Comparison of ENCODE assay signal across 8 cellular contexts in the genomic region with DNA sequence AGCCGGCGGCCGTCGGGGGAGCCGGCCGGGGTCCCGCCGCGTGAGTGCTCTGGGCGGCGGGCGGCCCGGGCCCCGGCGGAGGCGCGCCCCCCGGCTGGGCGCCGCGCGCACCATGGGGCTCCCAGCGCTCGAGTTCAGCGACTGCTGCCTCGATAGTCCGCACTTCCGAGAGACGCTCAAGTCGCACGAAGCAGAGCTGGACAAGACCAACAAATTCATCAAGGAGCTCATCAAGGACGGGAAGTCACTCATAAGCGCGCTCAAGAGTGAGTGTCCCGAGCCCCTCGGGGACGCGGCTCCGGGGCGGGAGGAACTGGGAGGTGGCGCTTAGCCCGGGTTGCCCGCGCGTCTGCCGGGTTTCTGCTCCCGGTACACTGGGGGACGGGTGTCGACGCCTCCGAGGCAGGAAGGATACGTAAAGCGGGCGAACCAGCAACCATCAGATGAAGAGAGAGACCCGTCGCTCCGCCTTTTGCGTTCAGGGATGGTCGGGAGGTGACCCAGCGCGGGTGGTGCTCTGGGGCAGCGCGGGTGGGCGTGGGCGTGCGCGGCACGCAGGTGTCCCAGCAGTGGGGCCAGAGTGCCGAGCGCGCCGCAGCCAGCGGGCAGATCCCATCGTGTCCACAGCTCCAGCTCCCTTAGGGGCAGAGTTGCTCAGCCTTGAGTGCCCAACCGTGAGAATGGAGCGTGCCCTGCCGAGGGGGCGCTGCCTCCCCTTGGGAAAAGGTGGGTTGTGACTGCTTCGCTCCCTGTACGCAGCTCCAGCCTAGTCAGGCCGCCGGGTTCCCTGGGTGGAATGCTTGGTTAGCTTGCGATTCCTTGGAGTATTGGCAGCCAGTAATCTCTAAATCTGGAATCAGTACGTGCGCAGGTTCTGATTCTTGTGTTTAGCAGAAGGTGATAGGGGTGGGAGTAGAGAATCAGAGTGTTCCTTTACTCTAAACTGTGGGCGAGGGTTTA. TPM values are rescaled to one million over a fixed set of nuclear protein-coding genes. Genes with fewer than 3 reads are reported as not detected.
DNase-seq lines count a peak whose midpoint lies in the region; ATAC-seq, FAIRE-seq and TF ChIP-seq lines count a peak whose summit lies in the region.

No MANE protein-coding gene starts in this region.

- peak; percentile 21 for ATAC-seq in HG02943 (IDR thresholded peaks at IDR 0.05; ENCODE audit: low read depth, unreplicated experiment)

- peaks cover 15% of the 10 kb centered on the region for H3K23me2 ChIP-seq in H1 (ENCODE audit: low read depth, low read length)

- no peak overlapping the region for H2BK15ac ChIP-seq in H1 (ENCODE audit: low read length)

- TF ChIP-seq RAD21 in H1 (IDR thresholded peaks at IDR 0.05 in 1 of 2, conservative IDR thresholded peaks at IDR 0.05 in 1 of 2; ENCODE audit: low read depth in 2 of 2, low read length in 2 of 2): peak; percentile 53 to 57

- no peak for TF ChIP-seq POLR2A in H1 (IDR thresholded peaks at IDR 0.05; ENCODE audit: control extremely low read depth in 1 of 2, low read depth in 2 of 2, low read length in 2 of 2)

- 0 out of 2 replicates have a peak overlapping the region, but pooled peaks have one; percentile 2 for H2AFZ ChIP-seq in H1 (ENCODE audit: low read length)

- H4K91ac ChIP-seq in H1 (replicated peaks; ENCODE audit: insufficient read length, low read length): no peak overlapping the region

- H3K9me3 ChIP-seq in H1 (ENCODE audit: insufficient read depth in 2 of 2, low read depth in 1 of 2, low read length in 1 of 2): no peaks in the 10 kb centered on the region

- TF ChIP-seq EP300 in H1 (IDR thresholded peaks at IDR 0.05; ENCODE audit: borderline replicate concordance in 1 of 2, low read depth in 2 of 2, low read length in 2 of 2): no peak

- no peaks in the 10 kb centered on the region for H3K36me3 ChIP-seq in H1 (ENCODE audit: control insufficient read depth in 2 of 4, insufficient read depth in 4 of 4, low read length in 3 of 4)

- H2BK12ac ChIP-seq in H1 (ENCODE audit: low read depth, low read length): no peak overlapping the region

- peaks cover 0 to 8% (median 2%) of the 10 kb centered on the region in 4 experiments; a peak in 4 of 7 replicates for H3K27me3 ChIP-seq in H1 (replicated peaks in 1 of 4; ENCODE audit: control insufficient read depth in 3 of 4, extremely low read depth in 1 of 4, insufficient read depth in 3 of 4, low read length in 3 of 4)

- TF ChIP-seq CTCF in H1 (IDR thresholded peaks at IDR 0.05; ENCODE audit: control extremely low read depth in 1 of 3, insufficient read depth in 1 of 3, low read depth in 1 of 3, low read length in 3 of 3): peak; percentile 35 to 65 (median 51)

- H3K18ac ChIP-seq in H1 (ENCODE audit: extremely low read depth, low read length): peak overlapping the region; percentile 84

- H3K14ac ChIP-seq in H1 (ENCODE audit: insufficient read length): no peak overlapping the region

- H3K4me2 ChIP-seq in H1 (ENCODE audit: insufficient read depth in 1 of 2, low read depth in 2 of 2, low read length in 2 of 2): peak overlapping the region; percentile 75 to 84

- H4K8ac ChIP-seq in H1 (ENCODE audit: extremely low read depth, insufficient read depth, low read length): no peak overlapping the region; the same call in 1 of the 2 replicates

- no peak overlapping the region for H2BK20ac ChIP-seq in H1 (ENCODE audit: low read length)

- peak overlapping the region; percentile 77 to 91 (median 83) for H3K4me3 ChIP-seq in H1 (ENCODE audit: extremely low read depth in 1 of 4, insufficient read depth in 2 of 4, low read depth in 3 of 4, low read length in 4 of 4)

- no peak overlapping the region for H3K23ac ChIP-seq in H1 (ENCODE audit: insufficient read length)

- H3K9ac ChIP-seq in H1 (replicated peaks in 1 of 4; ENCODE audit: extremely low read depth in 1 of 4, low read depth in 3 of 4, low read length in 3 of 4): peak overlapping the region; percentile 32 to 72 (median 62); a peak in 6 of 7 replicates

- FAIRE-seq in H1 (lab: Jason Lieb, UNC): no peak

- POLR2A ChIA-PET in H1 (lab: Charles Lee; ENCODE audit: partially characterized antibody): interaction anchor here (0.5 to 4.5 kb wide), 11 partner anchors 9 to 110 kb away, joined by 3 to 23 read pairs (median 4); a partner anchor contains a TSS

- no peak overlapping the region for H2AK5ac ChIP-seq in H1 (ENCODE audit: low read depth, low read length)

- H3K27ac ChIP-seq in H1 (ENCODE audit: low read depth, low read length): no peak overlapping the region; the same call in 1 of the 2 replicates

- no peak overlapping the region for H3K56ac ChIP-seq in H1 (replicated peaks; ENCODE audit: insufficient read length, low read depth, low read length)

- no peak overlapping the region for H2BK5ac ChIP-seq in H1 (ENCODE audit: low read depth, low read length)

- H3K4ac ChIP-seq in H1 (replicated peaks; ENCODE audit: insufficient read length, low read depth, low read length): no peak overlapping the region

- H2BK120ac ChIP-seq in H1 (replicated peaks; ENCODE audit: low read depth, low read length): no peak overlapping the region

- peaks cover 0 to 10% (median 5%) of the 10 kb centered on the region in 4 experiments; a peak in 6 of 7 replicates for H3K4me1 ChIP-seq in H1 (replicated peaks in 1 of 4; ENCODE audit: control insufficient read depth in 3 of 4, insufficient read depth in 4 of 4, low read length in 3 of 4)

- DNase-seq in NCI-H1417 (lab: John Stamatoyannopoulos, UW): peak; percentile 37 to 75 (median 67)
- no peak for DNase-seq in NCI-H1417 treated with DMSO at 0.1 percent for 48 hours (lab: John Stamatoyannopoulos, UW)
- peak; percentile 76 for DNase-seq in NCI-H345 (lab: John Stamatoyannopoulos, UW)
- DNase-seq in activated CD8-positive, alpha-beta memory T cell treated with anti-CD3 and anti-CD28 coated beads for 1 hour (ENCODE audit: extremely low read depth in 1 of 2, low read depth in 1 of 2): peak; percentile 11 to 36
- DNase-seq in H1 (ENCODE audit: low read depth in 1 of 2, low spot score in 2 of 2): peak in 1 of 2 experiments; percentile 78
- DNase-seq in mesenteric fat pad (ENCODE audit: low spot score): peak; percentile 92
- peak; percentile 38 to 39 for DNase-seq in stimulated activated CD8-positive, alpha-beta memory T cell treated with anti-CD3 and anti-CD28 coated beads, Interleukin-15, amount 100 ng/mL, for 48 hours (ENCODE audit: low read depth in 2 of 2)

- H3K79me1 ChIP-seq in H1 (ENCODE audit: low read depth, low read length): no peaks in the 10 kb centered on the region

- WGBS in H1 (ENCODE audit: extremely low coverage in 1 of 2, insufficient coverage in 1 of 2, insufficient read length in 1 of 2, insufficient replicate concordance in 2 of 2, low coverage in 1 of 2, low lambda C conversion rate in 2 of 2, missing lambda C conversion rate in 1 of 2), 2 experiments: 2% methylated on average over 71 of the region's 86 CpGs; no CpG with 5 or more reads in 1 of the 2 experiments

- H4K20me1 ChIP-seq in H1 (replicated peaks in 1 of 2; ENCODE audit: control insufficient read depth in 1 of 2, insufficient read depth in 2 of 2, low read length in 2 of 2): peaks cover 2 to 9% of the 10 kb centered on the region in 2 experiments

- no peak overlapping the region for H4K5ac ChIP-seq in H1 (ENCODE audit: insufficient read length, low read depth, low read length)

- CTCF ChIA-PET in H1 (lab: Charles Lee; ENCODE audit: partially characterized antibody): interaction anchor here (0.6 to 10.9 kb wide), 28 partner anchors 9 to 293 kb away, joined by 3 to 99 read pairs (median 6); no protein-coding TSS in a partner anchor

- peaks cover 0 to 45% of the 10 kb centered on the region in 2 experiments; a peak in 2 of 4 replicates for H3K79me2 ChIP-seq in H1 (ENCODE audit: control insufficient read depth in 1 of 2, insufficient read depth in 2 of 2, low read length in 2 of 2)

TF ChIP-seq in H1, 55 proteins besides CTCF, POLR2A, EP300 and RAD21 (continues in another document):
- no peak for TF ChIP-seq SP2 (IDR thresholded peaks at IDR 0.05; ENCODE audit: low read length)
- TF ChIP-seq TBP (IDR thresholded peaks at IDR 0.05; ENCODE audit: low read depth, low read length): peak; percentile 48; the same call in 1 of the 2 replicates
- TF ChIP-seq CHD2 (IDR thresholded peaks at IDR 0.05; ENCODE audit: low read length): no peak
- TF ChIP-seq EZH2 (IDR thresholded peaks at IDR 0.05; ENCODE audit: low read depth, low read length, severe bottlenecking): no peak
- TF ChIP-seq SP4 (IDR thresholded peaks at IDR 0.05; ENCODE audit: low read length): no peak
- no peak for TF ChIP-seq SP1 (IDR thresholded peaks at IDR 0.05; ENCODE audit: low read depth, low read length)
- no peak for TF ChIP-seq TAF1 (IDR thresholded peaks at IDR 0.05; ENCODE audit: low read depth, low read length)
- TF ChIP-seq POU5F1 (IDR thresholded peaks at IDR 0.05; ENCODE audit: low read depth, low read length): no peak
- TF ChIP-seq PHF8 (conservative IDR thresholded peaks at IDR 0.05; ENCODE audit: low read depth, low read length): peak; percentile 33; the same call in 1 of the 2 replicates
- no peak for TF ChIP-seq SIRT6 (IDR thresholded peaks at IDR 0.05; ENCODE audit: low read length)
- TF ChIP-seq RFX5 (IDR thresholded peaks at IDR 0.05; ENCODE audit: borderline replicate concordance, low read depth, low read length): no peak
- TF ChIP-seq BACH1 (IDR thresholded peaks at IDR 0.05; ENCODE audit: low read length): 0 out of 2 replicates have a peak, but pooled peaks have one; percentile 24
- peak; percentile 24; the same call in 1 of the 2 replicates for TF ChIP-seq TEAD4 (IDR thresholded peaks at IDR 0.05; ENCODE audit: low read depth, low read length)
- no peak for TF ChIP-seq JUN (IDR thresholded peaks at IDR 0.05; ENCODE audit: low read depth, low read length)
- TF ChIP-seq ASH2L (IDR thresholded peaks at IDR 0.05; ENCODE audit: low read length): peak; percentile 86
- no peak for TF ChIP-seq SAP30 (IDR thresholded peaks at IDR 0.05; ENCODE audit: insufficient read depth, insufficient replicate concordance, low read length)

RNA-seq across cellular contexts. Expression of a gene that starts 0.8 kb away (rescaled TPM):
- 20.6 and 24.8 TPM in 2 replicates for total RNA-seq in H1 (2021; fragmentation: NEBNext Ultra II Directional; extraction: Animal tissue kit (Norgen Biotek cat#: 25700))
- 7.1 and 8.4 TPM in 2 replicates for polyA plus RNA-seq in H1 (2011; rRNA removed)
- polyA plus RNA-seq in H1 (2011; cell fraction: cytosol; rRNA removed): 7.8 TPM
- polyA plus RNA-seq in H1 (2011; cell fraction: nucleus; rRNA removed): 31.4 TPM
- polyA plus RNA-seq in H1 (2012, experiment 1 of 2): 12.0 to 19.8 TPM (median 15.5 TPM) in 4 replicates
- polyA plus RNA-seq in H1 (2012, experiment 2 of 2): 1.9 TPM
- 13.2 TPM for polyA plus RNA-seq in H1 (2013, experiment 1 of 2)
- 13.5 TPM for polyA plus RNA-seq in H1 (2013, experiment 2 of 2)
- polyA minus RNA-seq in H1 (2011; rRNA and poly(A)+ RNA removed): 33.1 and 43.4 TPM in 2 replicates
- 14.5 TPM for polyA minus RNA-seq in H1 (2011; cell fraction: cytosol; rRNA and poly(A)+ RNA removed)
- polyA minus RNA-seq in H1 (2011; cell fraction: nucleus; rRNA and poly(A)+ RNA removed): 134 TPM
- 75.0 TPM for total RNA-seq in mesenteric fat pad
